In genomic region chr16:19040400-19040799, GRCh38 we compare ENCODE assay signal across 34 cellular contexts.
"Had no signal": no experiment of that assay in that cellular context is flagged by ENCODE, and none has a peak within 500 bp of the region (broad histone marks: within the 10 kb centered on the region; RNA-seq: fewer than 3 reads in every experiment).

No MANE protein-coding gene starts in this region.

- H3K27ac ChIP-seq: KMS-11 had no signal

- H3K4me3 ChIP-seq: MG63 had no signal

- DNase-seq: Karpas-422, Kasumi-1, KG1, MG63, MM.1S, NCI-H1048, NCI-H1092, NCI-H1092 treated with DMSO at 0.1 percent for 48 hours, NCI-H1105, NCI-H1105 treated with DMSO at 0.1 percent for 48 hours, NCI-H1417, NCI-H1417 treated with DMSO at 0.1 percent for 48 hours, NCI-H1436, NCI-H1436 treated with DMSO at 0.1 percent for 48 hours, NCI-H146, NCI-H1694, NCI-H1694 treated with DMSO at 0.1 percent for 48 hours, NCI-H187, NCI-H187 treated with DMSO at 0.1 percent for 48 hours, NCI-H1930, NCI-H2029, NCI-H2029 treated with DMSO at 0.1 percent for 48 hours, NCI-H2081, NCI-H2081 treated with DMSO at 0.1 percent for 48 hours, NCI-H2107, NCI-H2171, NCI-H2171 treated with DMSO at 0.1 percent for 48 hours, NCI-H2227 treated with DMSO at 0.1 percent for 48 hours, NCI-H226, NCI-H345, NCI-H446, NCI-H446 treated with DMSO at 0.1 percent for 48 hours, NCI-H510A had no signal
